Comparison of ENCODE assay signal across 11 cellular contexts in genomic region chr5:1134478-1134877, GRCh38. TPM values are rescaled to one million over a fixed set of nuclear protein-coding genes. Genes with fewer than 3 reads are reported as not detected.
DNase-seq lines count a peak whose midpoint lies in the region; ATAC-seq and TF ChIP-seq lines count a peak whose summit lies in the region.
"Had no signal": no experiment of that assay in that cellular context is flagged by ENCODE, and none has a peak within 500 bp of the region (broad histone marks: within the 10 kb centered on the region; RNA-seq: fewer than 3 reads in every experiment).

No MANE protein-coding gene starts in this region.

- no peaks in the 10 kb centered on the region for H3K9me3 ChIP-seq in Peyer's patch
- no peaks in the 10 kb centered on the region for H3K9me3 ChIP-seq in osteoblast (ENCODE audit: low read depth, low read length)
- H3K9me3 ChIP-seq in sigmoid colon = no peaks in the 10 kb centered on the region
- H3K9me3 ChIP-seq: psoas muscle, testis had no signal

- H3K4me1 ChIP-seq in Peyer's patch (peaks cover 0 to 47% (median 3%) of the 10 kb centered on the region in 4 donors), osteoblast (ENCODE audit: insufficient read depth, low read length) (no peaks in the 10 kb centered on the region), sigmoid colon (peaks cover 0 to 8% (median 0%) of the 10 kb centered on the region in 4 donors)

- H3K36me3 ChIP-seq in Peyer's patch (no peaks in the 10 kb centered on the region), osteoblast (ENCODE audit: insufficient read depth, low read length) (no peaks in the 10 kb centered on the region), sigmoid colon (no peaks in the 10 kb centered on the region)

- H3K27ac Mint-ChIP-seq in stimulated activated memory B cell treated with anti-CD40 and anti-IgM and Interleukin-4, amounts not matched to agents 10 μg/mL and 1 μg/mL and 100 μg/mL, for 72 hours = peak overlapping the region; percentile 57
- H3K27ac Mint-ChIP-seq: activated naive CD8-positive, alpha-beta T cell had no signal

- H3K27me3 Mint-ChIP-seq in stimulated activated memory B cell treated with anti-CD40 and anti-IgM and Interleukin-4, amounts not matched to agents 10 μg/mL and 1 μg/mL and 100 μg/mL, for 72 hours = no peaks in the 10 kb centered on the region
- H3K27me3 Mint-ChIP-seq: activated naive CD8-positive, alpha-beta T cell had no signal

- ATAC-seq in HG02943 (IDR thresholded peaks at IDR 0.05; ENCODE audit: low read depth, unreplicated experiment) = peak; percentile 66
- peak; percentile 85 for ATAC-seq in stimulated activated memory B cell treated with anti-CD40 and anti-IgM and Interleukin-4, amounts not matched to agents 10 μg/mL and 1 μg/mL and 100 μg/mL, for 72 hours

- no peak overlapping the region for H3K4me2 ChIP-seq in osteoblast (ENCODE audit: insufficient read depth, low read length)

- intact Hi-C loops in sigmoid colon (cut with DNase I) = no loop called here

- H2AFZ ChIP-seq in osteoblast (ENCODE audit: low read length) = no peak overlapping the region

- H3K27me3 ChIP-seq in Peyer's patch (no peaks in the 10 kb centered on the region), osteoblast (ENCODE audit: insufficient read depth, low read length) (peaks cover 11% of the 10 kb centered on the region), sigmoid colon (no peaks in the 10 kb centered on the region)
- H3K27me3 ChIP-seq: testis had no signal

- TF ChIP-seq CTCF in Peyer's patch (IDR thresholded peaks at IDR 0.05) (peak in 4 of 6 experiments; percentile 10 to 64 (median 60)), osteoblast (IDR thresholded peaks at IDR 0.05; ENCODE audit: extremely low read depth, low read depth, low read length) (no peak), sigmoid colon (IDR thresholded peaks at IDR 0.05) (no peak)

- no peaks in the 10 kb centered on the region for H3K79me2 ChIP-seq in osteoblast (ENCODE audit: insufficient read depth, low read length)

- WGBS in sigmoid colon, 2 donors = 16 to 43% methylated on average over 14 of the region's 14 CpGs

- no peaks in the 10 kb centered on the region for H3K9me3 Mint-ChIP-seq in stimulated activated memory B cell treated with anti-CD40 and anti-IgM and Interleukin-4, amounts not matched to agents 10 μg/mL and 1 μg/mL and 100 μg/mL, for 72 hours

- H3K27ac ChIP-seq in Peyer's patch = no peak overlapping the region
- no peak overlapping the region for H3K27ac ChIP-seq in osteoblast (ENCODE audit: low read depth, low read length)
- H3K27ac ChIP-seq in sigmoid colon = no peak overlapping the region
- H3K27ac ChIP-seq: psoas muscle, testis had no signal

- peak overlapping the region; percentile 1 for H3K4me3 Mint-ChIP-seq in stimulated activated memory B cell treated with anti-CD40 and anti-IgM and Interleukin-4, amounts not matched to agents 10 μg/mL and 1 μg/mL and 100 μg/mL, for 72 hours
- H3K4me3 Mint-ChIP-seq: activated naive CD8-positive, alpha-beta T cell had no signal

- H3K4me3 ChIP-seq in Peyer's patch (no peak overlapping the region), osteoblast (ENCODE audit: insufficient read depth, low read length) (no peak overlapping the region), sigmoid colon (no peak overlapping the region)
- H3K4me3 ChIP-seq: psoas muscle, testis had no signal

- DNase-seq in SIG-M5 treated with dmso at 0.1 percent for 504 hours (lab: John Stamatoyannopoulos, UW; ENCODE audit: unreplicated experiment) (peak; percentile 28), SIG-M5 (lab: John Stamatoyannopoulos, UW) (no peak), Peyer's patch (peak in 1 of 3 donors; percentile 76), osteoblast (ENCODE audit: insufficient read length, low spot score, missing footprints) (no peak), SW 1271 (lab: John Stamatoyannopoulos, UW) (no peak), sigmoid colon (no peak)
- DNase-seq: psoas muscle, testis had no signal

- H3K4me1 Mint-ChIP-seq in stimulated activated memory B cell treated with anti-CD40 and anti-IgM and Interleukin-4, amounts not matched to agents 10 μg/mL and 1 μg/mL and 100 μg/mL, for 72 hours = peaks cover 85% of the 10 kb centered on the region

- TF ChIP-seq POLR2A in Peyer's patch (IDR thresholded peaks at IDR 0.05) (no peak), sigmoid colon (IDR thresholded peaks at IDR 0.05) (no peak)

- TF ChIP-seq EP300 in sigmoid colon (IDR thresholded peaks at IDR 0.05) = no peak

- no peaks in the 10 kb centered on the region for H3K36me3 Mint-ChIP-seq in stimulated activated memory B cell treated with anti-CD40 and anti-IgM and Interleukin-4, amounts not matched to agents 10 μg/mL and 1 μg/mL and 100 μg/mL, for 72 hours
- H3K36me3 Mint-ChIP-seq: activated naive CD8-positive, alpha-beta T cell had no signal

- H4K20me1 ChIP-seq in osteoblast (ENCODE audit: insufficient read depth, low read length) = no peaks in the 10 kb centered on the region

RNA-seq across cellular contexts. Expression of gene SLC12A7, which starts 22.6 kb away (rescaled TPM):
- total RNA-seq in Peyer's patch = 100 to 1,000 TPM in 3 of 4 donors, 10 to 100 TPM in 1; 87.2 to 182 (median 116) TPM
- 6.9 and 8.0 TPM in 2 replicates for total RNA-seq in osteoblast
- 10 to 100 TPM; 12.5 to 23.5 (median 18.4) TPM for total RNA-seq in sigmoid colon
- polyA plus RNA-seq in sigmoid colon = 10 to 100 TPM in 2 of 3 donors, 1 to 10 TPM in 1; 7.2 to 54.3 (median 10.9) TPM

Comparison
In these comparisons a context has a peak if more than half of its experiments do, and no peak if none do; other contexts are left out.
1. CTCF ChIP-seq: peak in Peyer's patch (4 of 6); none in osteoblast (single experiment) and sigmoid colon (0 of 4).